Comparison of ENCODE assay signal across 1 cellular context in the genomic region with DNA sequence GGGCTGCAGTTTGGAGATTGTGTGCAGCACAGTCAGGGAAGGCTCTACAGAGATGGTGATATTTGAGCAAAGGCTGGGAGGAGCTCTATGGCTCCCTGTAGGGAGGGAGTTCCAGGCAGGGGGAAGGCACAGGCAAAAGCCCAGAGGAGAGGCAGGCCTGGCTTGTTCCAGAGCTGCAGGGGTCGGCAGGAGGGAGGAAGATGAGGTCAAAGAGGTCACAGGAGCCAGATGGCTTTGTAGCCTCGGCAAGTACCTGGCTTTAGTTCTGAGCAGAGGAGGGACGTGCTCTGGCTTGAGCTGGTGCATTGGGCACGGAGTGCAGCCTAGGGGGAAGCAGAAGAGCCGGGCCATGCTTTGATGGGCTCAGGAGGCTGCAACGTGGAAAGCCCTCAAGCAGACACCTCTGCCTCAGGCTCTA.
A peak's percentile ranks its signal among the peaks of the same experiment; 100 is the strongest.
TF ChIP-seq lines count a peak whose summit lies in the region.

No MANE protein-coding gene starts in this region.

TF ChIP-seq in HepG2, 621 proteins besides CTCF, POLR2A, EP300 and RAD21 (continued from another document and continues in another):
- TF ChIP-seq, protein P1, sequence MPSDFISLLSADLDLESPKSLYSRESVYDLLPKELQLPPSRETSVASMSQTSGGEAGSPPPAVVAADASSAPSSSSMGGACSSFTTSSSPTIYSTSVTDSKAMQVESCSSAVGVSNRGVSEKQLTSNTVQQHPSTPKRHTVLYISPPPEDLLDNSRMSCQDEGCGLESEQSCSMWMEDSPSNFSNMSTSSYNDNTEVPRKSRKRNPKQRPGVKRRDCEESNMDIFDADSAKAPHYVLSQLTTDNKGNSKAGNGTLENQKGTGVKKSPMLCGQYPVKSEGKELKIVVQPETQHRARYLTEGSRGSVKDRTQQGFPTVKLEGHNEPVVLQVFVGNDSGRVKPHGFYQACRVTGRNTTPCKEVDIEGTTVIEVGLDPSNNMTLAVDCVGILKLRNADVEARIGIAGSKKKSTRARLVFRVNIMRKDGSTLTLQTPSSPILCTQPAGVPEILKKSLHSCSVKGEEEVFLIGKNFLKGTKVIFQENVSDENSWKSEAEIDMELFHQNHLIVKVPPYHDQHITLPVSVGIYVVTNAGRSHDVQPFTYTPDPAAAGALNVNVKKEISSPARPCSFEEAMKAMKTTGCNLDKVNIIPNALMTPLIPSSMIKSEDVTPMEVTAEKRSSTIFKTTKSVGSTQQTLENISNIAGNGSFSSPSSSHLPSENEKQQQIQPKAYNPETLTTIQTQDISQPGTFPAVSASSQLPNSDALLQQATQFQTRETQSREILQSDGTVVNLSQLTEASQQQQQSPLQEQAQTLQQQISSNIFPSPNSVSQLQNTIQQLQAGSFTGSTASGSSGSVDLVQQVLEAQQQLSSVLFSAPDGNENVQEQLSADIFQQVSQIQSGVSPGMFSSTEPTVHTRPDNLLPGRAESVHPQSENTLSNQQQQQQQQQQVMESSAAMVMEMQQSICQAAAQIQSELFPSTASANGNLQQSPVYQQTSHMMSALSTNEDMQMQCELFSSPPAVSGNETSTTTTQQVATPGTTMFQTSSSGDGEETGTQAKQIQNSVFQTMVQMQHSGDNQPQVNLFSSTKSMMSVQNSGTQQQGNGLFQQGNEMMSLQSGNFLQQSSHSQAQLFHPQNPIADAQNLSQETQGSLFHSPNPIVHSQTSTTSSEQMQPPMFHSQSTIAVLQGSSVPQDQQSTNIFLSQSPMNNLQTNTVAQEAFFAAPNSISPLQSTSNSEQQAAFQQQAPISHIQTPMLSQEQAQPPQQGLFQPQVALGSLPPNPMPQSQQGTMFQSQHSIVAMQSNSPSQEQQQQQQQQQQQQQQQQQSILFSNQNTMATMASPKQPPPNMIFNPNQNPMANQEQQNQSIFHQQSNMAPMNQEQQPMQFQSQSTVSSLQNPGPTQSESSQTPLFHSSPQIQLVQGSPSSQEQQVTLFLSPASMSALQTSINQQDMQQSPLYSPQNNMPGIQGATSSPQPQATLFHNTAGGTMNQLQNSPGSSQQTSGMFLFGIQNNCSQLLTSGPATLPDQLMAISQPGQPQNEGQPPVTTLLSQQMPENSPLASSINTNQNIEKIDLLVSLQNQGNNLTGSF (CRISPR knock-in tag; IDR thresholded peaks at IDR 0.05): no peak
- TF ChIP-seq POLR2AphosphoS5 (IDR thresholded peaks at IDR 0.05; ENCODE audit: low read depth, low read length): no peak
- TF ChIP-seq, protein P2, sequence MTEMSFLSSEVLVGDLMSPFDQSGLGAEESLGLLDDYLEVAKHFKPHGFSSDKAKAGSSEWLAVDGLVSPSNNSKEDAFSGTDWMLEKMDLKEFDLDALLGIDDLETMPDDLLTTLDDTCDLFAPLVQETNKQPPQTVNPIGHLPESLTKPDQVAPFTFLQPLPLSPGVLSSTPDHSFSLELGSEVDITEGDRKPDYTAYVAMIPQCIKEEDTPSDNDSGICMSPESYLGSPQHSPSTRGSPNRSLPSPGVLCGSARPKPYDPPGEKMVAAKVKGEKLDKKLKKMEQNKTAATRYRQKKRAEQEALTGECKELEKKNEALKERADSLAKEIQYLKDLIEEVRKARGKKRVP (CRISPR knock-in tag; IDR thresholded peaks at IDR 0.05): no peak
- no peak for TF ChIP-seq HOXD1 (CRISPR knock-in tag; IDR thresholded peaks at IDR 0.05)
- TF ChIP-seq GTF3A (CRISPR knock-in tag; conservative IDR thresholded peaks at IDR 0.05): no peak
- TF ChIP-seq, protein P3, sequence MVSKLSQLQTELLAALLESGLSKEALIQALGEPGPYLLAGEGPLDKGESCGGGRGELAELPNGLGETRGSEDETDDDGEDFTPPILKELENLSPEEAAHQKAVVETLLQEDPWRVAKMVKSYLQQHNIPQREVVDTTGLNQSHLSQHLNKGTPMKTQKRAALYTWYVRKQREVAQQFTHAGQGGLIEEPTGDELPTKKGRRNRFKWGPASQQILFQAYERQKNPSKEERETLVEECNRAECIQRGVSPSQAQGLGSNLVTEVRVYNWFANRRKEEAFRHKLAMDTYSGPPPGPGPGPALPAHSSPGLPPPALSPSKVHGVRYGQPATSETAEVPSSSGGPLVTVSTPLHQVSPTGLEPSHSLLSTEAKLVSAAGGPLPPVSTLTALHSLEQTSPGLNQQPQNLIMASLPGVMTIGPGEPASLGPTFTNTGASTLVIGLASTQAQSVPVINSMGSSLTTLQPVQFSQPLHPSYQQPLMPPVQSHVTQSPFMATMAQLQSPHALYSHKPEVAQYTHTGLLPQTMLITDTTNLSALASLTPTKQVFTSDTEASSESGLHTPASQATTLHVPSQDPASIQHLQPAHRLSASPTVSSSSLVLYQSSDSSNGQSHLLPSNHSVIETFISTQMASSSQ (IDR thresholded peaks at IDR 0.05; ENCODE audit: low read depth): no peak
- TF ChIP-seq, protein P3 (CRISPR knock-in tag; IDR thresholded peaks at IDR 0.05; ENCODE audit: borderline replicate concordance): no peak
- TF ChIP-seq, protein P4, sequence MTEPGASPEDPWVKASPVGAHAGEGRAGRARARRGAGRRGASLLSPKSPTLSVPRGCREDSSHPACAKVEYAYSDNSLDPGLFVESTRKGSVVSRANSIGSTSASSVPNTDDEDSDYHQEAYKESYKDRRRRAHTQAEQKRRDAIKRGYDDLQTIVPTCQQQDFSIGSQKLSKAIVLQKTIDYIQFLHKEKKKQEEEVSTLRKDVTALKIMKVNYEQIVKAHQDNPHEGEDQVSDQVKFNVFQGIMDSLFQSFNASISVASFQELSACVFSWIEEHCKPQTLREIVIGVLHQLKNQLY (CRISPR knock-in tag; IDR thresholded peaks at IDR 0.05): no peak
- no peak for TF ChIP-seq AHR (CRISPR knock-in tag; IDR thresholded peaks at IDR 0.05)
- TF ChIP-seq ZNF431 (CRISPR knock-in tag; IDR thresholded peaks at IDR 0.05; ENCODE audit: borderline replicate concordance, low read depth): no peak
- TF ChIP-seq ZNF674 (CRISPR knock-in tag; IDR thresholded peaks at IDR 0.05; ENCODE audit: low read depth): no peak
- TF ChIP-seq NFIC (IDR thresholded peaks at IDR 0.05; ENCODE audit: low read length): no peak
- TF ChIP-seq ZKSCAN8 (CRISPR knock-in tag; IDR thresholded peaks at IDR 0.05; ENCODE audit: borderline replicate concordance): no peak; the same call in 1 of the 2 replicates
- TF ChIP-seq, protein P5, sequence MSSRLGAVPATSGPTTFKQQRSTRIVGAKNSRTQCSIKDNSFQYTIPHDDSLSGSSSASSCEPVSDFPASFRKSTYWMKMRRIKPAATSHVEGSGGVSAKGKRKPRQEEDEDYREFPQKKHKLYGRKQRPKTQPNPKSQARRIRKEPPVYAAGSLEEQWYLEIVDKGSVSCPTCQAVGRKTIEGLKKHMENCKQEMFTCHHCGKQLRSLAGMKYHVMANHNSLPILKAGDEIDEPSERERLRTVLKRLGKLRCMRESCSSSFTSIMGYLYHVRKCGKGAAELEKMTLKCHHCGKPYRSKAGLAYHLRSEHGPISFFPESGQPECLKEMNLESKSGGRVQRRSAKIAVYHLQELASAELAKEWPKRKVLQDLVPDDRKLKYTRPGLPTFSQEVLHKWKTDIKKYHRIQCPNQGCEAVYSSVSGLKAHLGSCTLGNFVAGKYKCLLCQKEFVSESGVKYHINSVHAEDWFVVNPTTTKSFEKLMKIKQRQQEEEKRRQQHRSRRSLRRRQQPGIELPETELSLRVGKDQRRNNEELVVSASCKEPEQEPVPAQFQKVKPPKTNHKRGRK (CRISPR knock-in tag; IDR thresholded peaks at IDR 0.05): no peak
- no peak for TF ChIP-seq POLR2G (IDR thresholded peaks at IDR 0.05; ENCODE audit: low read depth, low read length)
- TF ChIP-seq ZBTB21 (CRISPR knock-in tag; IDR thresholded peaks at IDR 0.05): no peak
- TF ChIP-seq CHD4 (IDR thresholded peaks at IDR 0.05; ENCODE audit: borderline replicate concordance, low read length): no peak
- TF ChIP-seq, protein P6, sequence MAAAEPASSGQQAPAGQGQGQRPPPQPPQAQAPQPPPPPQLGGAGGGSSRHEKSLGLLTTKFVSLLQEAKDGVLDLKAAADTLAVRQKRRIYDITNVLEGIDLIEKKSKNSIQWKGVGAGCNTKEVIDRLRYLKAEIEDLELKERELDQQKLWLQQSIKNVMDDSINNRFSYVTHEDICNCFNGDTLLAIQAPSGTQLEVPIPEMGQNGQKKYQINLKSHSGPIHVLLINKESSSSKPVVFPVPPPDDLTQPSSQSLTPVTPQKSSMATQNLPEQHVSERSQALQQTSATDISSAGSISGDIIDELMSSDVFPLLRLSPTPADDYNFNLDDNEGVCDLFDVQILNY (CRISPR knock-in tag; conservative IDR thresholded peaks at IDR 0.05): no peak
- TF ChIP-seq, protein P7, sequence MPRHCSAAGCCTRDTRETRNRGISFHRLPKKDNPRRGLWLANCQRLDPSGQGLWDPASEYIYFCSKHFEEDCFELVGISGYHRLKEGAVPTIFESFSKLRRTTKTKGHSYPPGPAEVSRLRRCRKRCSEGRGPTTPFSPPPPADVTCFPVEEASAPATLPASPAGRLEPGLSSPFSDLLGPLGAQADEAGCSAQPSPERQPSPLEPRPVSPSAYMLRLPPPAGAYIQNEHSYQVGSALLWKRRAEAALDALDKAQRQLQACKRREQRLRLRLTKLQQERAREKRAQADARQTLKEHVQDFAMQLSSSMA (CRISPR knock-in tag; IDR thresholded peaks at IDR 0.05): no peak
- peak; percentile 30; the same call in 1 of the 2 replicates for TF ChIP-seq ZNF501 (CRISPR knock-in tag; IDR thresholded peaks at IDR 0.05)
- TF ChIP-seq PAWR (CRISPR knock-in tag; IDR thresholded peaks at IDR 0.05; ENCODE audit: borderline replicate concordance): no peak
- TF ChIP-seq, protein P8, sequence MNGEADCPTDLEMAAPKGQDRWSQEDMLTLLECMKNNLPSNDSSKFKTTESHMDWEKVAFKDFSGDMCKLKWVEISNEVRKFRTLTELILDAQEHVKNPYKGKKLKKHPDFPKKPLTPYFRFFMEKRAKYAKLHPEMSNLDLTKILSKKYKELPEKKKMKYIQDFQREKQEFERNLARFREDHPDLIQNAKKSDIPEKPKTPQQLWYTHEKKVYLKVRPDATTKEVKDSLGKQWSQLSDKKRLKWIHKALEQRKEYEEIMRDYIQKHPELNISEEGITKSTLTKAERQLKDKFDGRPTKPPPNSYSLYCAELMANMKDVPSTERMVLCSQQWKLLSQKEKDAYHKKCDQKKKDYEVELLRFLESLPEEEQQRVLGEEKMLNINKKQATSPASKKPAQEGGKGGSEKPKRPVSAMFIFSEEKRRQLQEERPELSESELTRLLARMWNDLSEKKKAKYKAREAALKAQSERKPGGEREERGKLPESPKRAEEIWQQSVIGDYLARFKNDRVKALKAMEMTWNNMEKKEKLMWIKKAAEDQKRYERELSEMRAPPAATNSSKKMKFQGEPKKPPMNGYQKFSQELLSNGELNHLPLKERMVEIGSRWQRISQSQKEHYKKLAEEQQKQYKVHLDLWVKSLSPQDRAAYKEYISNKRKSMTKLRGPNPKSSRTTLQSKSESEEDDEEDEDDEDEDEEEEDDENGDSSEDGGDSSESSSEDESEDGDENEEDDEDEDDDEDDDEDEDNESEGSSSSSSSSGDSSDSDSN (CRISPR knock-in tag; IDR thresholded peaks at IDR 0.05): no peak
- TF ChIP-seq NFKBIZ (CRISPR knock-in tag; IDR thresholded peaks at IDR 0.05): no peak
- peak; percentile 54; the same call in 1 of the 2 replicates for TF ChIP-seq ZNF292 (CRISPR knock-in tag; IDR thresholded peaks at IDR 0.05; ENCODE audit: borderline replicate concordance, low read depth)
- TF ChIP-seq ZNF766 (CRISPR knock-in tag; IDR thresholded peaks at IDR 0.05; ENCODE audit: borderline replicate concordance): no peak
- no peak for TF ChIP-seq PHF8 (CRISPR knock-in tag; IDR thresholded peaks at IDR 0.05)
- TF ChIP-seq, protein P9, sequence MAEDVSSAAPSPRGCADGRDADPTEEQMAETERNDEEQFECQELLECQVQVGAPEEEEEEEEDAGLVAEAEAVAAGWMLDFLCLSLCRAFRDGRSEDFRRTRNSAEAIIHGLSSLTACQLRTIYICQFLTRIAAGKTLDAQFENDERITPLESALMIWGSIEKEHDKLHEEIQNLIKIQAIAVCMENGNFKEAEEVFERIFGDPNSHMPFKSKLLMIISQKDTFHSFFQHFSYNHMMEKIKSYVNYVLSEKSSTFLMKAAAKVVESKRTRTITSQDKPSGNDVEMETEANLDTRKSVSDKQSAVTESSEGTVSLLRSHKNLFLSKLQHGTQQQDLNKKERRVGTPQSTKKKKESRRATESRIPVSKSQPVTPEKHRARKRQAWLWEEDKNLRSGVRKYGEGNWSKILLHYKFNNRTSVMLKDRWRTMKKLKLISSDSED (CRISPR knock-in tag; IDR thresholded peaks at IDR 0.05): no peak
- TF ChIP-seq, protein P10, sequence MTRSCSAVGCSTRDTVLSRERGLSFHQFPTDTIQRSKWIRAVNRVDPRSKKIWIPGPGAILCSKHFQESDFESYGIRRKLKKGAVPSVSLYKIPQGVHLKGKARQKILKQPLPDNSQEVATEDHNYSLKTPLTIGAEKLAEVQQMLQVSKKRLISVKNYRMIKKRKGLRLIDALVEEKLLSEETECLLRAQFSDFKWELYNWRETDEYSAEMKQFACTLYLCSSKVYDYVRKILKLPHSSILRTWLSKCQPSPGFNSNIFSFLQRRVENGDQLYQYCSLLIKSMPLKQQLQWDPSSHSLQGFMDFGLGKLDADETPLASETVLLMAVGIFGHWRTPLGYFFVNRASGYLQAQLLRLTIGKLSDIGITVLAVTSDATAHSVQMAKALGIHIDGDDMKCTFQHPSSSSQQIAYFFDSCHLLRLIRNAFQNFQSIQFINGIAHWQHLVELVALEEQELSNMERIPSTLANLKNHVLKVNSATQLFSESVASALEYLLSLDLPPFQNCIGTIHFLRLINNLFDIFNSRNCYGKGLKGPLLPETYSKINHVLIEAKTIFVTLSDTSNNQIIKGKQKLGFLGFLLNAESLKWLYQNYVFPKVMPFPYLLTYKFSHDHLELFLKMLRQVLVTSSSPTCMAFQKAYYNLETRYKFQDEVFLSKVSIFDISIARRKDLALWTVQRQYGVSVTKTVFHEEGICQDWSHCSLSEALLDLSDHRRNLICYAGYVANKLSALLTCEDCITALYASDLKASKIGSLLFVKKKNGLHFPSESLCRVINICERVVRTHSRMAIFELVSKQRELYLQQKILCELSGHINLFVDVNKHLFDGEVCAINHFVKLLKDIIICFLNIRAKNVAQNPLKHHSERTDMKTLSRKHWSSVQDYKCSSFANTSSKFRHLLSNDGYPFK (CRISPR knock-in tag; IDR thresholded peaks at IDR 0.05; ENCODE audit: borderline replicate concordance): 0 out of 2 replicates have a peak, but pooled peaks have one; percentile 28
- TF ChIP-seq CBFB (CRISPR knock-in tag; IDR thresholded peaks at IDR 0.05): no peak
- TF ChIP-seq PRPF4 (IDR thresholded peaks at IDR 0.05; ENCODE audit: low read depth, low read length, poor library complexity, severe bottlenecking): no peak
- TF ChIP-seq STAT5B (CRISPR knock-in tag; IDR thresholded peaks at IDR 0.05): no peak
- no peak for TF ChIP-seq TMF1 (CRISPR knock-in tag; IDR thresholded peaks at IDR 0.05; ENCODE audit: low read depth)
- no peak for TF ChIP-seq ARID2 (CRISPR knock-in tag; IDR thresholded peaks at IDR 0.05; ENCODE audit: borderline replicate concordance)
- no peak for TF ChIP-seq KLF9 (CRISPR knock-in tag; IDR thresholded peaks at IDR 0.05; ENCODE audit: low read depth)
- TF ChIP-seq ASH2L (IDR thresholded peaks at IDR 0.05; ENCODE audit: insufficient read length, low read depth, low read length): no peak
- TF ChIP-seq ZNF33A (CRISPR knock-in tag; IDR thresholded peaks at IDR 0.05; ENCODE audit: borderline replicate concordance): no peak
